ENCODE assay signal across 32 cellular contexts in the genomic region with DNA sequence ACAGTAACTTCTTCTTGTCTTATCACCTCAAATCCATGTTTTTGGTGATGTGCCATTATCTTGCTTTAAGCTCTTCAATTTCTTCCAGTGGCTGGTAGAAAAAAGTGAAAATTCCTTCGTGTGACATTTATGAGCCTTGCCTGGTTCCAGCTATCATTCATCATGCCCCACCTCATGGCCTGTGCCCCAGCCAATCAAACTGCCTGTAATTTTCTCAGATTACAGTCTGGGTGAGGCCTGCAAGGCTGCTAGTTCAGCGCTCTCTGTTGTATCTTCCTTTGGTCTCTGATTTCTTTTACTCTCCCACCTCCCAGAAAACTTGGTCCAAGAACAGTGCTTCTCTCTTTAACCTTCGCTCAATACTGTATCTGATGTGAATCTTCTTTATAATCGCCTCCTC.
"Had no signal": no experiment of that assay in that cellular context is flagged by ENCODE, and none has a peak within 500 bp of the region (broad histone marks: within the 10 kb centered on the region; RNA-seq: fewer than 3 reads in every experiment).

No MANE protein-coding gene starts in this region.

- H3K4me2 ChIP-seq: neural progenitor cell had no signal

- H3K9me3 ChIP-seq: ascending aorta, right lobe of liver, suprapubic skin had no signal

- H3K36me3 Mint-ChIP-seq: activated naive CD4-positive, alpha-beta T cell treated with anti-CD3 and anti-CD28 coated beads, Interleukin-2, amount 10 ng/mL, durations not matched to agents 7 days and 5 days; activated naive CD8-positive, alpha-beta T cell treated with anti-CD3 and anti-CD28 coated beads, Interleukin-2, amount 10 ng/mL, durations not matched to agents 7 days and 5 days; brain; neural progenitor cell; stimulated activated naive B cell treated with anti-CD40 and anti-IgM and Interleukin-4, amounts not matched to agents 10 μg/mL and 1 μg/mL and 100 μg/mL, for 72 hours had no signal

- H3K4me3 Mint-ChIP-seq: activated CD4-positive, alpha-beta memory T cell treated with anti-CD3 and anti-CD28 coated beads, Interleukin-2, amount 10 ng/mL, durations not matched to agents 7 days and 5 days; activated CD4-positive, alpha-beta T cell treated with anti-CD3 and anti-CD28 coated beads, Interleukin-2, amount 10 ng/mL, durations not matched to agents 24 days and 14 days; activated naive CD4-positive, alpha-beta T cell treated with anti-CD3 and anti-CD28 coated beads, Interleukin-2, amount 10 ng/mL, durations not matched to agents 7 days and 5 days; activated naive CD8-positive, alpha-beta T cell treated with anti-CD3 and anti-CD28 coated beads, Interleukin-2, amount 10 ng/mL, durations not matched to agents 7 days and 5 days; activated T-cell treated with anti-CD3 and anti-CD28 coated beads, Interleukin-2, amount 50 U/mL, for 24 hours; brain; effector memory CD8-positive, alpha-beta T cell; naive thymus-derived CD8-positive, alpha-beta T cell; neural progenitor cell; stimulated activated naive B cell treated with anti-CD40 and anti-IgM and Interleukin-4, amounts not matched to agents 10 μg/mL and 1 μg/mL and 100 μg/mL, for 72 hours; T-helper 17 cell had no signal

- H3K4me3 ChIP-seq: ascending aorta, cardiac muscle cell, coronary artery, heart right ventricle, neural progenitor cell, right lobe of liver, stomach, suprapubic skin, tibial artery had no signal

- H3K4me1 ChIP-seq: ascending aorta, heart right ventricle, right lobe of liver, stomach, suprapubic skin, tibial artery had no signal

- H3K36me3 ChIP-seq: ascending aorta, cardiac muscle cell, heart right ventricle, right lobe of liver, stomach, suprapubic skin, tibial artery, WERI-Rb-1 had no signal

- H3K27ac ChIP-seq: ascending aorta, cardiac muscle cell, coronary artery, heart right ventricle, neural progenitor cell, right lobe of liver, stomach, suprapubic skin, tibial artery, WERI-Rb-1 had no signal

- DNase-seq: activated CD4-positive, alpha-beta memory T cell treated with anti-CD3 and anti-CD28 coated beads, Interleukin-2, amount 10 ng/mL, durations not matched to agents 7 days and 5 days; activated CD4-positive, alpha-beta T cell treated with anti-CD3 and anti-CD28 coated beads, Interleukin-2, amount 10 ng/mL, durations not matched to agents 24 days and 14 days; activated CD4-positive, CD25-positive, alpha-beta regulatory T cell treated with anti-CD3 and anti-CD28 coated beads, Interleukin-2, amount 50 U/mL, for 72 hours; activated CD8-positive, alpha-beta memory T cell treated with anti-CD3 and anti-CD28 coated beads, Interleukin-2, amount 50 U/mL, for 48 hours; activated gamma-delta T cell; activated naive CD4-positive, alpha-beta T cell treated with anti-CD3 and anti-CD28 coated beads, Interleukin-2, amount 10 ng/mL, durations not matched to agents 7 days and 5 days; activated naive CD8-positive, alpha-beta T cell treated with anti-CD3 and anti-CD28 coated beads, Interleukin-2, amount 10 ng/mL, durations not matched to agents 7 days and 5 days; activated T-cell treated with anti-CD3 and anti-CD28 coated beads, Interleukin-2, amount 50 U/mL, for 24 hours; effector memory CD8-positive, alpha-beta T cell; foreskin fibroblast; heart right ventricle; kidney; left colon; naive thymus-derived CD8-positive, alpha-beta T cell; occipital lobe; right lobe of liver; stimulated activated CD4-positive, alpha-beta T cell treated with anti-CD3 and anti-CD28 coated beads, Interleukin-12 subunit alpha, Interleukin-12 subunit beta, amount 100 ng/mL, for 4 hours; stimulated activated CD4-positive, alpha-beta T cell treated with anti-CD3 and anti-CD28 coated beads, Interleukin-4, amount 100 ng/mL, for 4 hours; stimulated activated CD8-positive, alpha-beta memory T cell treated with anti-CD3 and anti-CD28 coated beads, Interleukin-4, amount 100 ng/mL, for 48 hours; stimulated activated naive B cell treated with anti-CD40 and anti-IgM and Interleukin-4, amounts not matched to agents 10 μg/mL and 1 μg/mL and 100 μg/mL, for 72 hours; stomach; T-helper 17 cell; T1000; tibial artery; WERI-Rb-1 had no signal

- H3K27me3 Mint-ChIP-seq: activated CD4-positive, alpha-beta memory T cell treated with anti-CD3 and anti-CD28 coated beads, Interleukin-2, amount 10 ng/mL, durations not matched to agents 7 days and 5 days; activated CD4-positive, alpha-beta T cell treated with anti-CD3 and anti-CD28 coated beads, Interleukin-2, amount 10 ng/mL, durations not matched to agents 24 days and 14 days; activated naive CD4-positive, alpha-beta T cell treated with anti-CD3 and anti-CD28 coated beads, Interleukin-2, amount 10 ng/mL, durations not matched to agents 7 days and 5 days; activated naive CD8-positive, alpha-beta T cell treated with anti-CD3 and anti-CD28 coated beads, Interleukin-2, amount 10 ng/mL, durations not matched to agents 7 days and 5 days; activated T-cell treated with anti-CD3 and anti-CD28 coated beads, Interleukin-2, amount 50 U/mL, for 24 hours; effector memory CD8-positive, alpha-beta T cell; naive thymus-derived CD8-positive, alpha-beta T cell; stimulated activated naive B cell treated with anti-CD40 and anti-IgM and Interleukin-4, amounts not matched to agents 10 μg/mL and 1 μg/mL and 100 μg/mL, for 72 hours; T-helper 17 cell had no signal

- ATAC-seq: effector memory CD8-positive, alpha-beta T cell; heart right ventricle; left colon; naive thymus-derived CD8-positive, alpha-beta T cell; right lobe of liver; stimulated activated naive B cell treated with anti-CD40 and anti-IgM and Interleukin-4, amounts not matched to agents 10 μg/mL and 1 μg/mL and 100 μg/mL, for 72 hours; T-helper 17 cell had no signal

- H3K27me3 ChIP-seq: ascending aorta, cardiac muscle cell, heart right ventricle, neural progenitor cell, right lobe of liver, stomach, suprapubic skin, tibial artery had no signal

- FAIRE-seq: endothelial cell of umbilical vein, kidney had no signal

- H3K9ac ChIP-seq: neural progenitor cell had no signal

- H3K27ac Mint-ChIP-seq: activated CD4-positive, alpha-beta memory T cell treated with anti-CD3 and anti-CD28 coated beads, Interleukin-2, amount 10 ng/mL, durations not matched to agents 7 days and 5 days; activated CD4-positive, alpha-beta T cell treated with anti-CD3 and anti-CD28 coated beads, Interleukin-2, amount 10 ng/mL, durations not matched to agents 24 days and 14 days; activated naive CD4-positive, alpha-beta T cell treated with anti-CD3 and anti-CD28 coated beads, Interleukin-2, amount 10 ng/mL, durations not matched to agents 7 days and 5 days; activated naive CD8-positive, alpha-beta T cell treated with anti-CD3 and anti-CD28 coated beads, Interleukin-2, amount 10 ng/mL, durations not matched to agents 7 days and 5 days; activated T-cell treated with anti-CD3 and anti-CD28 coated beads, Interleukin-2, amount 50 U/mL, for 24 hours; brain; effector memory CD8-positive, alpha-beta T cell; naive thymus-derived CD8-positive, alpha-beta T cell; neural progenitor cell; stimulated activated naive B cell treated with anti-CD40 and anti-IgM and Interleukin-4, amounts not matched to agents 10 μg/mL and 1 μg/mL and 100 μg/mL, for 72 hours; T-helper 17 cell had no signal

- H2AFZ ChIP-seq: neural progenitor cell had no signal

- H3K4me1 Mint-ChIP-seq: activated CD4-positive, alpha-beta memory T cell treated with anti-CD3 and anti-CD28 coated beads, Interleukin-2, amount 10 ng/mL, durations not matched to agents 7 days and 5 days; activated CD4-positive, alpha-beta T cell treated with anti-CD3 and anti-CD28 coated beads, Interleukin-2, amount 10 ng/mL, durations not matched to agents 24 days and 14 days; activated naive CD4-positive, alpha-beta T cell treated with anti-CD3 and anti-CD28 coated beads, Interleukin-2, amount 10 ng/mL, durations not matched to agents 7 days and 5 days; activated naive CD8-positive, alpha-beta T cell treated with anti-CD3 and anti-CD28 coated beads, Interleukin-2, amount 10 ng/mL, durations not matched to agents 7 days and 5 days; brain; naive thymus-derived CD8-positive, alpha-beta T cell; neural progenitor cell; stimulated activated naive B cell treated with anti-CD40 and anti-IgM and Interleukin-4, amounts not matched to agents 10 μg/mL and 1 μg/mL and 100 μg/mL, for 72 hours; T-helper 17 cell had no signal
